ENCODE assay signal across 17 cellular contexts in genomic region chr14:22106700-22107697, GRCh38.
DNase-seq lines count a peak whose midpoint lies in the region; ATAC-seq, FAIRE-seq and TF ChIP-seq lines count a peak whose summit lies in the region.
"Had no signal": no experiment of that assay in that cellular context is flagged by ENCODE, and none has a peak within 500 bp of the region (broad histone marks: within the 10 kb centered on the region; RNA-seq: fewer than 3 reads in every experiment).

No MANE protein-coding gene starts in this region.

- H3K4me3 ChIP-seq in stomach = no peak overlapping the region
- H3K4me3 ChIP-seq: cardiac muscle cell, tibial artery had no signal

- H3K27me3 ChIP-seq in stomach = no peaks in the 10 kb centered on the region
- H3K27me3 ChIP-seq: cardiac muscle cell, tibial artery had no signal

- H3K36me3 ChIP-seq in KOPT-K1 (ENCODE audit: insufficient read depth, low read length) (no peaks in the 10 kb centered on the region), stomach (no peaks in the 10 kb centered on the region)
- H3K36me3 ChIP-seq: cardiac muscle cell, tibial artery had no signal

- 68 to 78% (median 73%) methylated on average over 8 of the region's 8 CpGs for WGBS in stomach, 5 donors

- no peak for FAIRE-seq in urothelium cell line (lab: Jason Lieb, UNC)
- FAIRE-seq: frontal cortex, GM18507 had no signal

- peaks cover 26% of the 10 kb centered on the region for H3K4me1 Mint-ChIP-seq in activated CD4-positive, alpha-beta T cell treated with anti-CD3 and anti-CD28 coated beads, Interleukin-2, amount 10 ng/mL, durations not matched to agents 7 days and 5 days
- peaks cover 16% of the 10 kb centered on the region for H3K4me1 Mint-ChIP-seq in activated naive CD8-positive, alpha-beta T cell treated with anti-CD3 and anti-CD28 coated beads, Interleukin-2, amount 50 U/mL, for 24 hours
- peaks cover 2% of the 10 kb centered on the region for H3K4me1 Mint-ChIP-seq in progenitor cell of endocrine pancreas (ENCODE audit: low read depth)
- H3K4me1 Mint-ChIP-seq: nephron had no signal

- peak overlapping the region; percentile 31 for H3K27ac Mint-ChIP-seq in activated CD4-positive, alpha-beta T cell treated with anti-CD3 and anti-CD28 coated beads, Interleukin-2, amount 10 ng/mL, durations not matched to agents 7 days and 5 days
- peak overlapping the region; percentile 69 for H3K27ac Mint-ChIP-seq in activated naive CD8-positive, alpha-beta T cell treated with anti-CD3 and anti-CD28 coated beads, Interleukin-2, amount 50 U/mL, for 24 hours
- H3K27ac Mint-ChIP-seq in progenitor cell of endocrine pancreas = no peak overlapping the region
- H3K27ac Mint-ChIP-seq: nephron had no signal

- POLR2A ChIA-PET in activated CD4-positive, alpha-beta T cell treated with anti-CD3 and anti-CD28 coated beads, Interleukin-2, amount 10 ng/mL, durations not matched to agents 7 days and 5 days (lab: Charles Lee) = no interaction called here

- DNase-seq in activated CD4-positive, alpha-beta T cell treated with anti-CD3 and anti-CD28 coated beads, Interleukin-2, amount 10 ng/mL, durations not matched to agents 7 days and 5 days = no peak
- DNase-seq in activated CD4-positive, alpha-beta T cell treated with anti-CD3 and anti-CD28 coated beads, Interleukin-2, amount 50 U/mL, for 4 hours = no peak
- no peak for DNase-seq in activated naive CD8-positive, alpha-beta T cell treated with anti-CD3 and anti-CD28 coated beads, Interleukin-2, amount 50 U/mL, for 24 hours
- DNase-seq in progenitor cell of endocrine pancreas (ENCODE audit: low spot score, unreplicated experiment) = no peak
- DNase-seq in urothelium cell line (ENCODE audit: low spot score) = no peak
- no peak for DNase-seq in stomach
- DNase-seq: activated CD4-positive, alpha-beta T cell treated with anti-CD3 and anti-CD28 coated beads for 1 hour; effector CD8-positive, alpha-beta T cell; Karpas-422; NCI-H1417; tibial artery had no signal

- no peaks in the 10 kb centered on the region for H3K27me3 Mint-ChIP-seq in activated CD4-positive, alpha-beta T cell treated with anti-CD3 and anti-CD28 coated beads, Interleukin-2, amount 10 ng/mL, durations not matched to agents 7 days and 5 days
- H3K27me3 Mint-ChIP-seq in activated naive CD8-positive, alpha-beta T cell treated with anti-CD3 and anti-CD28 coated beads, Interleukin-2, amount 50 U/mL, for 24 hours = no peaks in the 10 kb centered on the region
- H3K27me3 Mint-ChIP-seq in progenitor cell of endocrine pancreas = peaks cover 11% of the 10 kb centered on the region

- ATAC-seq in activated naive CD8-positive, alpha-beta T cell treated with anti-CD3 and anti-CD28 coated beads, Interleukin-2, amount 50 U/mL, for 24 hours = no peak
- no peak for ATAC-seq in HG03565 (IDR thresholded peaks at IDR 0.05; ENCODE audit: unreplicated experiment)

- H3K4me3 Mint-ChIP-seq in activated CD4-positive, alpha-beta T cell treated with anti-CD3 and anti-CD28 coated beads, Interleukin-2, amount 10 ng/mL, durations not matched to agents 7 days and 5 days = no peak overlapping the region
- peak overlapping the region; percentile 32 for H3K4me3 Mint-ChIP-seq in activated naive CD8-positive, alpha-beta T cell treated with anti-CD3 and anti-CD28 coated beads, Interleukin-2, amount 50 U/mL, for 24 hours
- no peak overlapping the region for H3K4me3 Mint-ChIP-seq in progenitor cell of endocrine pancreas (ENCODE audit: low read depth)
- H3K4me3 Mint-ChIP-seq: nephron had no signal

- no peaks in the 10 kb centered on the region for H3K9me3 Mint-ChIP-seq in activated CD4-positive, alpha-beta T cell treated with anti-CD3 and anti-CD28 coated beads, Interleukin-2, amount 10 ng/mL, durations not matched to agents 7 days and 5 days
- no peaks in the 10 kb centered on the region for H3K9me3 Mint-ChIP-seq in activated naive CD8-positive, alpha-beta T cell treated with anti-CD3 and anti-CD28 coated beads, Interleukin-2, amount 50 U/mL, for 24 hours
- no peaks in the 10 kb centered on the region for H3K9me3 Mint-ChIP-seq in progenitor cell of endocrine pancreas (ENCODE audit: low read depth)
- H3K9me3 Mint-ChIP-seq: nephron had no signal

- H3K4me1 ChIP-seq in stomach = no peaks in the 10 kb centered on the region
- H3K4me1 ChIP-seq: tibial artery had no signal

- TF ChIP-seq EP300 in stomach (IDR thresholded peaks at IDR 0.05) = no peak

- peak overlapping the region; percentile 84 for H3K27ac ChIP-seq in KOPT-K1 (ENCODE audit: low read depth, low read length, poor library complexity, severe bottlenecking)
- H3K27ac ChIP-seq in stomach = no peak overlapping the region
- H3K27ac ChIP-seq: cardiac muscle cell, tibial artery had no signal

- CTCF ChIA-PET in activated CD4-positive, alpha-beta T cell treated with anti-CD3 and anti-CD28 coated beads, Interleukin-2, amount 10 ng/mL, durations not matched to agents 7 days and 5 days (lab: Charles Lee) = interaction anchor here (1.0 kb wide), 1 partner anchor 9 kb away, joined by 3 read pairs; no protein-coding TSS in a partner anchor

- TF ChIP-seq POLR2A in stomach (IDR thresholded peaks at IDR 0.05) = no peak

- no peaks in the 10 kb centered on the region for H3K9me3 ChIP-seq in KOPT-K1 (ENCODE audit: insufficient read depth, low read length, poor library complexity, severe bottlenecking)
- no peaks in the 10 kb centered on the region for H3K9me3 ChIP-seq in stomach
- H3K9me3 ChIP-seq: tibial artery had no signal

- TF ChIP-seq CTCF in progenitor cell of endocrine pancreas (IDR thresholded peaks at IDR 0.05; ENCODE audit: unreplicated experiment) = peak; percentile 23
- no peak for TF ChIP-seq CTCF in stomach (IDR thresholded peaks at IDR 0.05)

- H3K36me3 Mint-ChIP-seq in activated CD4-positive, alpha-beta T cell treated with anti-CD3 and anti-CD28 coated beads, Interleukin-2, amount 10 ng/mL, durations not matched to agents 7 days and 5 days (ENCODE audit: low read depth) = no peaks in the 10 kb centered on the region
- no peaks in the 10 kb centered on the region for H3K36me3 Mint-ChIP-seq in activated naive CD8-positive, alpha-beta T cell treated with anti-CD3 and anti-CD28 coated beads, Interleukin-2, amount 50 U/mL, for 24 hours (ENCODE audit: low read depth)
- H3K36me3 Mint-ChIP-seq in progenitor cell of endocrine pancreas (ENCODE audit: insufficient read depth) = no peaks in the 10 kb centered on the region

- intact Hi-C loops in stomach (cut with DNase I; ENCODE audit: low total_unique reads) = no loop called here
